Comparison of ENCODE assay signal across 9 cellular contexts in the genomic region with DNA sequence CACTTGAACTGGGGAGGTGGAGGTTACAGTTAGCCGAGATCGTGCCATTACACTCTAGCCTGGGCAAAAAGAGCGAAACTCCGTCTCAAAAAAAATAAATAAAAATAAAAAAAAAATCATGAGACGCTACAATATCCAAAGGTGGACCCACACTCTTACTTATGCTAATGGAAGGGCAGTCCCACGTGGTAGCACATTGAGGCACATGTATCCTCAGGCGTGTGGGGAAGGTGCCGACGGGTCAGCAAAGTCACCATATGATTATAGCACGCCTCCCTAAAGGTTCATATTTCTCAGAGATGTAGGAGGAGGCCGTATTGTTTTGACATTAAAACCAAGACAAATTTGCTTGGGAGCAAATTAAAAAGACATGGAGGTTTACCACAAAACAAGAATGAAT.
"Had no signal": no experiment of that assay in that cellular context is flagged by ENCODE, and none has a peak within 500 bp of the region (broad histone marks: within the 10 kb centered on the region; RNA-seq: fewer than 3 reads in every experiment).

No MANE protein-coding gene starts in this region.

- H2AFZ ChIP-seq: GM23248, GM23338 had no signal

- H3K27ac ChIP-seq: GM23248 had no signal

- H3K4me1 ChIP-seq: HAP-1 had no signal

- H3K4me3 ChIP-seq: GM23248, GM23338, HAP-1 had no signal

- H3K9ac ChIP-seq: GM23248 had no signal

- FAIRE-seq: H1, H54 had no signal

- DNase-seq: GM23248, GOT3, HCEC 1CT, HFFc6 had no signal

- H3K9me3 ChIP-seq: HAP-1 had no signal

- H3K36me3 ChIP-seq: HAP-1 had no signal

- ATAC-seq: HCT116 had no signal

- H3K4me2 ChIP-seq: GM23338 had no signal
